Comparison of ENCODE assay signal across 1 cellular context in genomic region chr7:149494738-149495368, GRCh38.
A peak's percentile ranks its signal among the peaks of the same experiment; 100 is the strongest.
TF ChIP-seq lines count a peak whose summit lies in the region.

No MANE protein-coding gene starts in this region.

TF ChIP-seq in K562, 482 proteins besides CTCF, POLR2A, EP300 and RAD21 (continued from another document and continues in another):
- TF ChIP-seq EGR1 (conservative IDR thresholded peaks at IDR 0.05) = no peak
- TF ChIP-seq, protein P1, sequence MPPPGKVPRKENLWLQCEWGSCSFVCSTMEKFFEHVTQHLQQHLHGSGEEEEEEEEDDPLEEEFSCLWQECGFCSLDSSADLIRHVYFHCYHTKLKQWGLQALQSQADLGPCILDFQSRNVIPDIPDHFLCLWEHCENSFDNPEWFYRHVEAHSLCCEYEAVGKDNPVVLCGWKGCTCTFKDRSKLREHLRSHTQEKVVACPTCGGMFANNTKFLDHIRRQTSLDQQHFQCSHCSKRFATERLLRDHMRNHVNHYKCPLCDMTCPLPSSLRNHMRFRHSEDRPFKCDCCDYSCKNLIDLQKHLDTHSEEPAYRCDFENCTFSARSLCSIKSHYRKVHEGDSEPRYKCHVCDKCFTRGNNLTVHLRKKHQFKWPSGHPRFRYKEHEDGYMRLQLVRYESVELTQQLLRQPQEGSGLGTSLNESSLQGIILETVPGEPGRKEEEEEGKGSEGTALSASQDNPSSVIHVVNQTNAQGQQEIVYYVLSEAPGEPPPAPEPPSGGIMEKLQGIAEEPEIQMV (tag; conservative IDR thresholded peaks at IDR 0.05; ENCODE audit: low read depth) = no peak; the same call in 1 of the 2 replicates
- TF ChIP-seq ZNF12 (CRISPR knock-in tag; IDR thresholded peaks at IDR 0.05) = no peak
- TF ChIP-seq, protein P2, sequence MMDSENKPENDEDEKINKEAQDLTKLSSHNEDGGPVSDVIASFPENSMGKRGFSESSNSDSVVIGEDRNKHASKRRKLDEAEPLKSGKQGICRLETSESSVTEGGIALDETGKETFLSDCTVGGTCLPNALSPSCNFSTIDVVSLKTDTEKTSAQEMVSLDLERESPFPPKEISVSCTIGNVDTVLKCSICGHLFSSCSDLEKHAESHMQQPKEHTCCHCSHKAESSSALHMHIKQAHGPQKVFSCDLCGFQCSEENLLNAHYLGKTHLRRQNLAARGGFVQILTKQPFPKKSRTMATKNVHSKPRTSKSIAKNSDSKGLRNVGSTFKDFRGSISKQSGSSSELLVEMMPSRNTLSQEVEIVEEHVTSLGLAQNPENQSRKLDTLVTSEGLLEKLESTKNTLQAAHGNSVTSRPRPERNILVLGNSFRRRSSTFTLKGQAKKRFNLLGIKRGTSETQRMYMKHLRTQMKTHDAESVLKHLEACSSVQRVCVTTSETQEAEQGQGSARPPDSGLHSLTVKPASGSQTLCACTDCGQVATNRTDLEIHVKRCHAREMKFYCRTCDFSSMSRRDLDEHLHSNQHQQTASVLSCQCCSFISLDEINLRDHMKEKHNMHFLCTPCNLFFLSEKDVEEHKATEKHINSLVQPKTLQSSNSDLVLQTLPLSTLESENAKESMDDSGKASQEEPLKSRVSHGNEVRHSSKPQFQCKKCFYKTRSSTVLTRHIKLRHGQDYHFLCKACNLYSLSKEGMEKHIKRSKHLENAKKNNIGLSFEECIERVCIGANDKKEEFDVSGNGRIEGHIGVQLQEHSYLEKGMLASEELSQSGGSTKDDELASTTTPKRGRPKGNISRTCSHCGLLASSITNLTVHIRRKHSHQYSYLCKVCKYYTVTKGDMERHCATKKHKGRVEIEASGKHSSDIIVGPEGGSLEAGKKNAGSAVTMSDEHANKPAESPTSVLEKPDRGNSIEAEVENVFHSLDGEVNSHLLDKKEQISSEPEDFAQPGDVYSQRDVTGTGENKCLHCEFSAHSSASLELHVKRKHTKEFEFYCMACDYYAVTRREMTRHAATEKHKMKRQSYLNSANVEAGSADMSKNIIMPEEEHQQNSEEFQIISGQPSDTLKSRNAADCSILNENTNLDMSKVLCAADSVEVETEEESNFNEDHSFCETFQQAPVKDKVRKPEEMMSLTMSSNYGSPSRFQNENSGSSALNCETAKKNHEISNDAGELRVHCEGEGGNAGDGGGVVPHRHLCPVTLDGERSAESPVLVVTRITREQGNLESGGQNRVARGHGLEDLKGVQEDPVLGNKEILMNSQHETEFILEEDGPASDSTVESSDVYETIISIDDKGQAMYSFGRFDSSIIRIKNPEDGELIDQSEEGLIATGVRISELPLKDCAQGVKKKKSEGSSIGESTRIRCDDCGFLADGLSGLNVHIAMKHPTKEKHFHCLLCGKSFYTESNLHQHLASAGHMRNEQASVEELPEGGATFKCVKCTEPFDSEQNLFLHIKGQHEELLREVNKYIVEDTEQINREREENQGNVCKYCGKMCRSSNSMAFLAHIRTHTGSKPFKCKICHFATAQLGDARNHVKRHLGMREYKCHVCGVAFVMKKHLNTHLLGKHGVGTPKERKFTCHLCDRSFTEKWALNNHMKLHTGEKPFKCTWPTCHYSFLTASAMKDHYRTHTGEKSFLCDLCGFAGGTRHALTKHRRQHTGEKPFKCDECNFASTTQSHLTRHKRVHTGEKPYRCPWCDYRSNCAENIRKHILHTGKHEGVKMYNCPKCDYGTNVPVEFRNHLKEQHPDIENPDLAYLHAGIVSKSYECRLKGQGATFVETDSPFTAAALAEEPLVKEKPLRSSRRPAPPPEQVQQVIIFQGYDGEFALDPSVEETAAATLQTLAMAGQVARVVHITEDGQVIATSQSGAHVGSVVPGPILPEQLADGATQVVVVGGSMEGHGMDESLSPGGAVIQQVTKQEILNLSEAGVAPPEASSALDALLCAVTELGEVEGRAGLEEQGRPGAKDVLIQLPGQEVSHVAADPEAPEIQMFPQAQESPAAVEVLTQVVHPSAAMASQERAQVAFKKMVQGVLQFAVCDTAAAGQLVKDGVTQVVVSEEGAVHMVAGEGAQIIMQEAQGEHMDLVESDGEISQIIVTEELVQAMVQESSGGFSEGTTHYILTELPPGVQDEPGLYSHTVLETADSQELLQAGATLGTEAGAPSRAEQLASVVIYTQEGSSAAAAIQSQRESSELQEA (IDR thresholded peaks at IDR 0.05; ENCODE audit: low read depth) = no peak
- TF ChIP-seq TRIM24 (IDR thresholded peaks at IDR 0.05) = peak; percentile 72 to 82
- no peak for TF ChIP-seq GABPB2 (CRISPR knock-in tag; conservative IDR thresholded peaks at IDR 0.05)
- TF ChIP-seq TCF15 (CRISPR knock-in tag; IDR thresholded peaks at IDR 0.05) = no peak
- TF ChIP-seq, protein P3, sequence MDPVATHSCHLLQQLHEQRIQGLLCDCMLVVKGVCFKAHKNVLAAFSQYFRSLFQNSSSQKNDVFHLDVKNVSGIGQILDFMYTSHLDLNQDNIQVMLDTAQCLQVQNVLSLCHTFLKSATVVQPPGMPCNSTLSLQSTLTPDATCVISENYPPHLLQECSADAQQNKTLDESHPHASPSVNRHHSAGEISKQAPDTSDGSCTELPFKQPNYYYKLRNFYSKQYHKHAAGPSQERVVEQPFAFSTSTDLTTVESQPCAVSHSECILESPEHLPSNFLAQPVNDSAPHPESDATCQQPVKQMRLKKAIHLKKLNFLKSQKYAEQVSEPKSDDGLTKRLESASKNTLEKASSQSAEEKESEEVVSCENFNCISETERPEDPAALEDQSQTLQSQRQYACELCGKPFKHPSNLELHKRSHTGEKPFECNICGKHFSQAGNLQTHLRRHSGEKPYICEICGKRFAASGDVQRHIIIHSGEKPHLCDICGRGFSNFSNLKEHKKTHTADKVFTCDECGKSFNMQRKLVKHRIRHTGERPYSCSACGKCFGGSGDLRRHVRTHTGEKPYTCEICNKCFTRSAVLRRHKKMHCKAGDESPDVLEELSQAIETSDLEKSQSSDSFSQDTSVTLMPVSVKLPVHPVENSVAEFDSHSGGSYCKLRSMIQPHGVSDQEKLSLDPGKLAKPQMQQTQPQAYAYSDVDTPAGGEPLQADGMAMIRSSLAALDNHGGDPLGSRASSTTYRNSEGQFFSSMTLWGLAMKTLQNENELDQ (CRISPR knock-in tag; IDR thresholded peaks at IDR 0.05; ENCODE audit: borderline replicate concordance) = no peak
- TF ChIP-seq MEF2D (tag; conservative IDR thresholded peaks at IDR 0.05; ENCODE audit: low read depth) = 0 out of 2 replicates have a peak, but pooled peaks have one; percentile 67
- TF ChIP-seq TAF15 (IDR thresholded peaks at IDR 0.05; ENCODE audit: low read depth, low read length) = no peak
- TF ChIP-seq, protein P4, sequence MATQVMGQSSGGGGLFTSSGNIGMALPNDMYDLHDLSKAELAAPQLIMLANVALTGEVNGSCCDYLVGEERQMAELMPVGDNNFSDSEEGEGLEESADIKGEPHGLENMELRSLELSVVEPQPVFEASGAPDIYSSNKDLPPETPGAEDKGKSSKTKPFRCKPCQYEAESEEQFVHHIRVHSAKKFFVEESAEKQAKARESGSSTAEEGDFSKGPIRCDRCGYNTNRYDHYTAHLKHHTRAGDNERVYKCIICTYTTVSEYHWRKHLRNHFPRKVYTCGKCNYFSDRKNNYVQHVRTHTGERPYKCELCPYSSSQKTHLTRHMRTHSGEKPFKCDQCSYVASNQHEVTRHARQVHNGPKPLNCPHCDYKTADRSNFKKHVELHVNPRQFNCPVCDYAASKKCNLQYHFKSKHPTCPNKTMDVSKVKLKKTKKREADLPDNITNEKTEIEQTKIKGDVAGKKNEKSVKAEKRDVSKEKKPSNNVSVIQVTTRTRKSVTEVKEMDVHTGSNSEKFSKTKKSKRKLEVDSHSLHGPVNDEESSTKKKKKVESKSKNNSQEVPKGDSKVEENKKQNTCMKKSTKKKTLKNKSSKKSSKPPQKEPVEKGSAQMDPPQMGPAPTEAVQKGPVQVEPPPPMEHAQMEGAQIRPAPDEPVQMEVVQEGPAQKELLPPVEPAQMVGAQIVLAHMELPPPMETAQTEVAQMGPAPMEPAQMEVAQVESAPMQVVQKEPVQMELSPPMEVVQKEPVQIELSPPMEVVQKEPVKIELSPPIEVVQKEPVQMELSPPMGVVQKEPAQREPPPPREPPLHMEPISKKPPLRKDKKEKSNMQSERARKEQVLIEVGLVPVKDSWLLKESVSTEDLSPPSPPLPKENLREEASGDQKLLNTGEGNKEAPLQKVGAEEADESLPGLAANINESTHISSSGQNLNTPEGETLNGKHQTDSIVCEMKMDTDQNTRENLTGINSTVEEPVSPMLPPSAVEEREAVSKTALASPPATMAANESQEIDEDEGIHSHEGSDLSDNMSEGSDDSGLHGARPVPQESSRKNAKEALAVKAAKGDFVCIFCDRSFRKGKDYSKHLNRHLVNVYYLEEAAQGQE (CRISPR knock-in tag; IDR thresholded peaks at IDR 0.05; ENCODE audit: low read depth) = no peak
- no peak for TF ChIP-seq PHB2 (IDR thresholded peaks at IDR 0.05; ENCODE audit: low read depth)
- TF ChIP-seq KDM5B (IDR thresholded peaks at IDR 0.05; ENCODE audit: insufficient replicate concordance, low read depth, low read length) = no peak
- no peak for TF ChIP-seq ZNF75A (CRISPR knock-in tag; IDR thresholded peaks at IDR 0.05)
- TF ChIP-seq FOS (IDR thresholded peaks at IDR 0.05; ENCODE audit: extremely low read depth, insufficient read length) = no peak
- TF ChIP-seq, protein P5, sequence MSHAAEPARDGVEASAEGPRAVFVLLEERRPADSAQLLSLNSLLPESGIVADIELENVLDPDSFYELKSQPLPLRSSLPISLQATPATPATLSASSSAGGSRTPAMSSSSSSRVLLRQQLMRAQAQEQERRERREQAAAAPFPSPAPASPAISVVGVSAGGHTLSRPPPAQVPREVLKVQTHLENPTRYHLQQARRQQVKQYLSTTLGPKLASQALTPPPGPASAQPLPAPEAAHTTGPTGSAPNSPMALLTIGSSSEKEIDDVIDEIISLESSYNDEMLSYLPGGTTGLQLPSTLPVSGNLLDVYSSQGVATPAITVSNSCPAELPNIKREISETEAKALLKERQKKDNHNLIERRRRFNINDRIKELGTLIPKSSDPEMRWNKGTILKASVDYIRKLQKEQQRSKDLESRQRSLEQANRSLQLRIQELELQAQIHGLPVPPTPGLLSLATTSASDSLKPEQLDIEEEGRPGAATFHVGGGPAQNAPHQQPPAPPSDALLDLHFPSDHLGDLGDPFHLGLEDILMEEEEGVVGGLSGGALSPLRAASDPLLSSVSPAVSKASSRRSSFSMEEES (CRISPR knock-in tag; IDR thresholded peaks at IDR 0.05) = no peak
- TF ChIP-seq, protein P6, sequence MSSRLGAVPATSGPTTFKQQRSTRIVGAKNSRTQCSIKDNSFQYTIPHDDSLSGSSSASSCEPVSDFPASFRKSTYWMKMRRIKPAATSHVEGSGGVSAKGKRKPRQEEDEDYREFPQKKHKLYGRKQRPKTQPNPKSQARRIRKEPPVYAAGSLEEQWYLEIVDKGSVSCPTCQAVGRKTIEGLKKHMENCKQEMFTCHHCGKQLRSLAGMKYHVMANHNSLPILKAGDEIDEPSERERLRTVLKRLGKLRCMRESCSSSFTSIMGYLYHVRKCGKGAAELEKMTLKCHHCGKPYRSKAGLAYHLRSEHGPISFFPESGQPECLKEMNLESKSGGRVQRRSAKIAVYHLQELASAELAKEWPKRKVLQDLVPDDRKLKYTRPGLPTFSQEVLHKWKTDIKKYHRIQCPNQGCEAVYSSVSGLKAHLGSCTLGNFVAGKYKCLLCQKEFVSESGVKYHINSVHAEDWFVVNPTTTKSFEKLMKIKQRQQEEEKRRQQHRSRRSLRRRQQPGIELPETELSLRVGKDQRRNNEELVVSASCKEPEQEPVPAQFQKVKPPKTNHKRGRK (tag; IDR thresholded peaks at IDR 0.05) = no peak
- peak; percentile 66; the same call in 1 of the 2 replicates for TF ChIP-seq TRIM28 (IDR thresholded peaks at IDR 0.05)
- no peak for TF ChIP-seq KLF1 (tag; IDR thresholded peaks at IDR 0.05)
- no peak for TF ChIP-seq ELF2 (CRISPR knock-in tag; IDR thresholded peaks at IDR 0.05)
- TF ChIP-seq MCM7 (IDR thresholded peaks at IDR 0.05) = no peak
- no peak for TF ChIP-seq ZBTB1 (CRISPR knock-in tag; IDR thresholded peaks at IDR 0.05; ENCODE audit: borderline replicate concordance, low read depth)
- no peak for TF ChIP-seq ATF1 (CRISPR knock-in tag; IDR thresholded peaks at IDR 0.05)
- TF ChIP-seq ATF1 (tag; IDR thresholded peaks at IDR 0.05) = peak; percentile 71
- TF ChIP-seq, protein P7, sequence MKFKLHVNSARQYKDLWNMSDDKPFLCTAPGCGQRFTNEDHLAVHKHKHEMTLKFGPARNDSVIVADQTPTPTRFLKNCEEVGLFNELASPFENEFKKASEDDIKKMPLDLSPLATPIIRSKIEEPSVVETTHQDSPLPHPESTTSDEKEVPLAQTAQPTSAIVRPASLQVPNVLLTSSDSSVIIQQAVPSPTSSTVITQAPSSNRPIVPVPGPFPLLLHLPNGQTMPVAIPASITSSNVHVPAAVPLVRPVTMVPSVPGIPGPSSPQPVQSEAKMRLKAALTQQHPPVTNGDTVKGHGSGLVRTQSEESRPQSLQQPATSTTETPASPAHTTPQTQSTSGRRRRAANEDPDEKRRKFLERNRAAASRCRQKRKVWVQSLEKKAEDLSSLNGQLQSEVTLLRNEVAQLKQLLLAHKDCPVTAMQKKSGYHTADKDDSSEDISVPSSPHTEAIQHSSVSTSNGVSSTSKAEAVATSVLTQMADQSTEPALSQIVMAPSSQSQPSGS (CRISPR knock-in tag; IDR thresholded peaks at IDR 0.05) = no peak
- 0 out of 4 replicates have a peak, but pooled peaks of 1 of the 2 experiments have one; percentile 41 for TF ChIP-seq TEAD1 (CRISPR knock-in tag; IDR thresholded peaks at IDR 0.05)
- TF ChIP-seq FOSL1 (tag; conservative IDR thresholded peaks at IDR 0.05) = no peak
- TF ChIP-seq KHSRP (IDR thresholded peaks at IDR 0.05) = no peak
- no peak for TF ChIP-seq FUS (optimal IDR thresholded peaks at IDR 0.05; ENCODE audit: low read depth, low read length)
- no peak for TF ChIP-seq PREB (CRISPR knock-in tag; IDR thresholded peaks at IDR 0.05)
- TF ChIP-seq POLR2H (tag; IDR thresholded peaks at IDR 0.05; ENCODE audit: low read depth) = no peak
- TF ChIP-seq ZBTB17 (CRISPR knock-in tag; IDR thresholded peaks at IDR 0.05) = no peak
- TF ChIP-seq CBX5 (IDR thresholded peaks at IDR 0.05; ENCODE audit: borderline replicate concordance, low read depth) = no peak
- no peak for TF ChIP-seq RBM34 (IDR thresholded peaks at IDR 0.05; ENCODE audit: borderline replicate concordance, insufficient read depth, low read length)
- no peak for TF ChIP-seq ZNF121 (CRISPR knock-in tag; conservative IDR thresholded peaks at IDR 0.05)
- TF ChIP-seq CBFB (CRISPR knock-in tag; IDR thresholded peaks at IDR 0.05) = no peak
- no peak for TF ChIP-seq ZFP36 (IDR thresholded peaks at IDR 0.05; ENCODE audit: low read depth, low read length, partially characterized antibody)
- TF ChIP-seq BACH1 (tag; IDR thresholded peaks at IDR 0.05) = peak; percentile 99
